ENCODE assay signal across 8 cellular contexts in the genomic region with DNA sequence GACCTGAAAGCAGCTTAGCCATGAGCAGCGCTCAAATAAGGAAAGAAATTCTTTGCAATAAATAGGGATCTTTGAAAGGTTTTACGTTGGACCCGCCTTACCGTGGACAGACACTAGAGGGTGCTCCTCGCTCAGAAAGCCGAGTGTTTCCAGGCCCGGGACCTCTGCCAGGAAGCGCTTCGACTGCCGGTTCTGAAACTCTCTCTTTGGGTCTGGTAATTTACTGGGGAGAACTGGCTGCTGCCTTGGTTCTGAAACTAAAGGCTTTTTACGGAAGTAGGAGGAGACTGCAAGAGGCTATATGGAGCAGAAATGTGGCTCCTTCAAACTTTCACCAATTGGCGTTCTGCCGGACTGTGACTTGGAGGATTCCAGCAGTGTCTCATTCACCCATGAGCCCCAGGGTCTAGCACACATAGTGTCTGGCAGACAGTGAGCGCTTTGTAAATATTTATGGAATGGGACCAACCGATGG. TPM values are rescaled to one million over a fixed set of nuclear protein-coding genes. Genes with fewer than 3 reads are reported as not detected.
A peak's percentile ranks its signal among the peaks of the same experiment; 100 is the strongest.
DNase-seq lines count a peak whose midpoint lies in the region; ATAC-seq and TF ChIP-seq lines count a peak whose summit lies in the region.

No MANE protein-coding gene starts in this region.

- H3K4me2 ChIP-seq in osteoblast (ENCODE audit: insufficient read depth, low read length): peak overlapping the region; percentile 85

- ATAC-seq in GM18519 (IDR thresholded peaks at IDR 0.05; ENCODE audit: low FRiP score, unreplicated experiment): no peak

- no peaks in the 10 kb centered on the region for H3K36me3 ChIP-seq in osteoblast (ENCODE audit: insufficient read depth, low read length)
- no peaks in the 10 kb centered on the region for H3K36me3 ChIP-seq in suprapubic skin

- intact Hi-C loops in head of caudate nucleus (cut with DNase I): no loop called here

- peak; percentile 66 for DNase-seq in DMS114 treated with DMSO at 0.1 percent for 48 hours (lab: John Stamatoyannopoulos, UW; ENCODE audit: unreplicated experiment)
- peak; percentile 68 for DNase-seq in KBM-7
- peak; percentile 38 for DNase-seq in SK-N-DZ (ENCODE audit: low spot score)
- peak; percentile 71 for DNase-seq in activated naive CD4-positive, alpha-beta T cell treated with anti-CD3 and anti-CD28 coated beads, Interleukin-2, amount 50 U/mL, for 16 hours
- peak; percentile 68 to 94 (median 86) for DNase-seq in head of caudate nucleus
- DNase-seq in osteoblast (ENCODE audit: insufficient read length, low spot score, missing footprints): peak; percentile 83
- DNase-seq in suprapubic skin (ENCODE audit: low spot score in 2 of 2): peak; percentile 84 to 90

- TF ChIP-seq POLR2A in suprapubic skin (IDR thresholded peaks at IDR 0.05): no peak

- in situ Hi-C loops in KBM-7 (cut with MboI; ENCODE audit: low pct_unique_long_range_greater_than_20kb, low sequenced_read_pairs): no loop called here

- H3K4me3 ChIP-seq in osteoblast (ENCODE audit: insufficient read depth, low read length) (peak overlapping the region; percentile 63), suprapubic skin (peak overlapping the region; percentile 16)

- peak overlapping the region; percentile 78 for H2AFZ ChIP-seq in osteoblast (ENCODE audit: low read length)

- peaks cover 19% of the 10 kb centered on the region for H3K27me3 ChIP-seq in osteoblast (ENCODE audit: insufficient read depth, low read length)
- peaks cover 53% of the 10 kb centered on the region for H3K27me3 ChIP-seq in suprapubic skin

- peaks cover 3% of the 10 kb centered on the region for H3K4me1 ChIP-seq in osteoblast (ENCODE audit: insufficient read depth, low read length)
- peaks cover 3% of the 10 kb centered on the region for H3K4me1 ChIP-seq in suprapubic skin

- H3K27ac ChIP-seq in osteoblast (ENCODE audit: low read depth, low read length) (no peak overlapping the region), suprapubic skin (no peak overlapping the region)

- no peaks in the 10 kb centered on the region for H3K79me2 ChIP-seq in osteoblast (ENCODE audit: insufficient read depth, low read length)

- TF ChIP-seq CTCF in osteoblast (IDR thresholded peaks at IDR 0.05; ENCODE audit: extremely low read depth, low read depth, low read length) (peak; percentile 95), suprapubic skin (IDR thresholded peaks at IDR 0.05) (peak; percentile 84 to 88)

- 0% methylated on average over 9 of the region's 15 CpGs for WGBS in suprapubic skin

- H4K20me1 ChIP-seq in osteoblast (ENCODE audit: insufficient read depth, low read length): no peaks in the 10 kb centered on the region

- no peaks in the 10 kb centered on the region for H3K9me3 ChIP-seq in osteoblast (ENCODE audit: low read depth, low read length)
- H3K9me3 ChIP-seq in suprapubic skin: no peaks in the 10 kb centered on the region

- TF ChIP-seq EP300 in suprapubic skin (IDR thresholded peaks at IDR 0.05): no peak

RNA-seq across cellular contexts. Expression of a gene that starts 45.6 kb away (rescaled TPM):
- polyA plus RNA-seq in SK-N-DZ (2014; cell fraction: cytosol; rRNA removed): not detected in 2 replicates
- polyA plus RNA-seq in SK-N-DZ (2014; cell fraction: nucleus; rRNA removed): not detected in 2 replicates
- total RNA-seq in osteoblast (not detected in 2 replicates), suprapubic skin (under 1 TPM in 2 of 4 donors, not detected in 2; 0.23 to 0.42 TPM)

RNA-seq across cellular contexts. Expression of a gene that starts 50.6 kb away (rescaled TPM):
- not detected in 2 replicates for polyA plus RNA-seq in SK-N-DZ (2014; cell fraction: cytosol; rRNA removed)
- not detected in 2 replicates for polyA plus RNA-seq in SK-N-DZ (2014; cell fraction: nucleus; rRNA removed)
- total RNA-seq in osteoblast: 0.88 TPM in 1 of 2 replicates, not detected in the other
- total RNA-seq in suprapubic skin: not detected

RNA-seq across cellular contexts. Expression of a gene that starts 51.3 kb away (rescaled TPM):
- polyA plus RNA-seq in SK-N-DZ (2014; cell fraction: cytosol; rRNA removed): not detected in 2 replicates
- not detected in 2 replicates for polyA plus RNA-seq in SK-N-DZ (2014; cell fraction: nucleus; rRNA removed)
- total RNA-seq in osteoblast (not detected in 2 replicates), suprapubic skin (not detected)

RNA-seq across cellular contexts. Expression of a gene that starts 56.6 kb away (rescaled TPM):
- not detected in 2 replicates for polyA plus RNA-seq in SK-N-DZ (2014; cell fraction: cytosol; rRNA removed)
- not detected in 2 replicates for polyA plus RNA-seq in SK-N-DZ (2014; cell fraction: nucleus; rRNA removed)
- not detected in 2 replicates for total RNA-seq in osteoblast
- not detected for total RNA-seq in suprapubic skin

RNA-seq across cellular contexts. Expression of a gene that starts 56.8 kb away (rescaled TPM):
- polyA plus RNA-seq in SK-N-DZ (2014; cell fraction: cytosol; rRNA removed): not detected in 2 replicates
- not detected in 2 replicates for polyA plus RNA-seq in SK-N-DZ (2014; cell fraction: nucleus; rRNA removed)
- not detected in 2 replicates for total RNA-seq in osteoblast
- total RNA-seq in suprapubic skin: not detected
